8 cellular contexts compared by ENCODE assay signal in the genomic region with DNA sequence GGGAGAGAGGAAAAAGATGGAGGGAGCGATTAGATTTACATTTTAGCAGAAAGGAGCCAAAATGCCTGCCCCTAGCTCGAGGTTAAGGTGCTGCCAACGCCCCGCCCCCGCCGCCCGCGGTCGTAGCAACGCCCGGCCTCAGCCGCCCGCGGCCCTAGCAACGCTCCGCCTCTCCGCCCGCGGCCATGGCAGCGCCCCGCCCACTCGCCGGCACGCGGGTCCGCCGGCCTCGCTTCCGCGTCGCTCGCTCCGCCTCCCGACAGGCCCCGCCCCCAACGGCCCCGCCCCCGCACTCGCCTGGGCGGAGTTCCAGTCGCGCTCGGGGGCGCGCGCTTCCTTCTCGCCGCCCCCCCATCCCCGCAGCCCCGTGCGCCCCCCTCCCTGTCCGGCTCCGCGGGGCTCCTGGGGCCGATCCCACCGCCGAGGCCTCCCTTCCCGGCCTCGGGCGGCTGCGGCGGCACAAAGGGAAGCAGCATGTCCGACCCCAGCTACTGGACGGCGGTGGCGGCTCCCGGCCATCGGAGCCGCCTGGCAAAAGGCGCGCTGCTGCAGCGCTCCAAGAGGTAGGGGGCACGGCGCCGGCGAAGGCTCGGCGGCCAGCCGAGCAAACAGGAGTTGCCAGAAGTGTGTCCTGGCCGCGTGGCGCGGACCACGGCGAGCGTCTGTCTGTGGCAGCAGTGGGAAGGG. TPM values are rescaled to one million over a fixed set of nuclear protein-coding genes. Genes with fewer than 3 reads are reported as not detected.
DNase-seq lines count a peak whose midpoint lies in the region; ATAC-seq and TF ChIP-seq lines count a peak whose summit lies in the region.

No MANE protein-coding gene starts in this region.

- DNase-seq in CD8-positive, alpha-beta memory T cell, result peak; percentile 95 to 97 (median 96)
- peak; percentile 93 for DNase-seq in OCI-LY7 (ENCODE audit: low spot score)
- DNase-seq in activated T-cell treated with anti-CD3 and anti-CD28 coated beads for 48 hours (ENCODE audit: low read depth), result peak; percentile 96
- DNase-seq in stimulated activated CD8-positive, alpha-beta memory T cell treated with anti-CD3 and anti-CD28 coated beads, Interleukin-4, amount 100 ng/mL, for 24 hours (ENCODE audit: low read depth), result peak; percentile 94

- peak overlapping the region in 7 of 8 donors; percentile 86 to 100 (median 98) for H3K27ac Mint-ChIP-seq in CD8-positive, alpha-beta memory T cell

- peak overlapping the region; percentile 72 for H3K27ac ChIP-seq in CD8-positive, alpha-beta memory T cell (ENCODE audit: low read depth, low read length)
- H3K27ac ChIP-seq in HUES6 (ENCODE audit: low read depth, low read length) (peak overlapping the region; percentile 56), OCI-LY7 (ENCODE audit: low read depth, low read length, poor library complexity, severe bottlenecking) (peak overlapping the region; percentile 70), esophagus (ENCODE audit: low read depth in 2 of 2, low read length in 1 of 2) (peak overlapping the region; percentile 36 to 48)

- H4K20me1 ChIP-seq in OCI-LY7 (ENCODE audit: insufficient read depth, low read length), result 0 out of 2 replicates have a peak, but pooled peaks cover 3% of the 10 kb centered on the region

- peaks cover 13% of the 10 kb centered on the region for H3K36me3 ChIP-seq in CD8-positive, alpha-beta memory T cell (ENCODE audit: insufficient read depth, low read length)
- H3K36me3 ChIP-seq in HUES6 (ENCODE audit: control insufficient read depth, insufficient read depth, low read length), result peaks cover under 1% of the 10 kb centered on the region
- peaks cover 54% of the 10 kb centered on the region for H3K36me3 ChIP-seq in OCI-LY7 (ENCODE audit: insufficient read depth, low read length)
- H3K36me3 ChIP-seq in esophagus (ENCODE audit: control insufficient read depth in 2 of 2, insufficient read depth in 2 of 2, low read length in 1 of 2), result peaks cover 0 to 7% of the 10 kb centered on the region in 2 donors
- H3K36me3 ChIP-seq in mucosa of stomach (ENCODE audit: control insufficient read depth, insufficient read depth, low read length), result no peaks in the 10 kb centered on the region

- intact Hi-C loops in OCI-LY7 (cut with micrococcal nuclease; ENCODE audit: unreplicated experiment), result loop anchor here (2.0 kb wide), 1 partner anchor 35 kb away; a partner anchor contains a TSS

- H3K79me2 ChIP-seq in OCI-LY7 (ENCODE audit: insufficient read depth, low read depth, low read length), result peaks cover 24% of the 10 kb centered on the region; the same call in 1 of the 2 replicates

- CTCF ChIA-PET in CD8-positive, alpha-beta memory T cell (lab: Charles Lee), result interaction anchor here (0.6 to 4.1 kb wide), 5 partner anchors 26 to 73 kb away, joined by 3 to 19 read pairs (median 5); a partner anchor contains a TSS
- CTCF ChIA-PET in OCI-LY7 (lab: Charles Lee; ENCODE audit: unreplicated experiment), result interaction anchor here (0.6 kb wide), 1 partner anchor 94 kb away, joined by 4 read pairs; no protein-coding TSS in a partner anchor

- H3K4me1 ChIP-seq in CD8-positive, alpha-beta memory T cell (ENCODE audit: insufficient read depth, low read length), result peaks cover 32% of the 10 kb centered on the region
- H3K4me1 ChIP-seq in HUES6 (ENCODE audit: control insufficient read depth, insufficient read depth, low read length) (peaks cover 20% of the 10 kb centered on the region), OCI-LY7 (ENCODE audit: insufficient read depth, low read length, poor library complexity, severe bottlenecking) (peaks cover 35% of the 10 kb centered on the region), esophagus (ENCODE audit: control insufficient read depth in 2 of 2, insufficient read depth in 2 of 2, low read length in 1 of 2) (peaks cover 0 to 9% of the 10 kb centered on the region in 2 donors), mucosa of stomach (ENCODE audit: control insufficient read depth, insufficient read depth, low read length) (peaks cover 26% of the 10 kb centered on the region)

- H3K27me3 Mint-ChIP-seq in CD8-positive, alpha-beta memory T cell, result peaks cover 0 to 2% of the 10 kb centered on the region in 2 donors

- peak; percentile 76 for ATAC-seq in GM21381 (IDR thresholded peaks at IDR 0.05; ENCODE audit: unreplicated experiment)

- H3K4me2 ChIP-seq in OCI-LY7 (ENCODE audit: low read length), result peak overlapping the region; percentile 85

- H3K4me3 ChIP-seq in CD8-positive, alpha-beta memory T cell (ENCODE audit: low read length), result peak overlapping the region; percentile 91
- H3K4me3 ChIP-seq in HUES6 (ENCODE audit: low read depth, low read length) (peak overlapping the region; percentile 72), OCI-LY7 (ENCODE audit: low read depth, low read length, poor library complexity, severe bottlenecking) (peak overlapping the region; percentile 73), esophagus (ENCODE audit: low read depth in 1 of 2, low read length in 2 of 2) (peak overlapping the region; percentile 53 to 71), mucosa of stomach (ENCODE audit: low read length) (peak overlapping the region; percentile 36)

- H3K4me3 Mint-ChIP-seq in CD8-positive, alpha-beta memory T cell, result peak overlapping the region; percentile 86 to 97 (median 92)

- no peaks in the 10 kb centered on the region for H3K9me3 Mint-ChIP-seq in CD8-positive, alpha-beta memory T cell

- no peak overlapping the region for H2AFZ ChIP-seq in OCI-LY7 (ENCODE audit: low read length)

- WGBS in esophagus, 2 donors, result 0 to 1% methylated on average over 36 to 86 of the region's 86 CpGs

- POLR2A ChIA-PET in CD8-positive, alpha-beta memory T cell (lab: Charles Lee), result interaction anchor here (0.6 to 2.6 kb wide), 8 partner anchors 13 to 164 kb away, joined by 3 to 12 read pairs (median 4); a partner anchor contains a TSS
- POLR2A ChIA-PET in OCI-LY7 (lab: Charles Lee), result interaction anchor here (0.6 kb wide), 1 partner anchor 12 kb away, joined by 3 read pairs; no protein-coding TSS in a partner anchor

- no peaks in the 10 kb centered on the region for H3K9me3 ChIP-seq in CD8-positive, alpha-beta memory T cell (ENCODE audit: low read length)
- H3K9me3 ChIP-seq in HUES6 (ENCODE audit: control insufficient read depth, insufficient read depth, low read depth, low read length) (no peaks in the 10 kb centered on the region), OCI-LY7 (ENCODE audit: low read length) (no peaks in the 10 kb centered on the region), esophagus (ENCODE audit: control insufficient read depth in 2 of 2, insufficient read depth in 1 of 2, low read depth in 1 of 2, low read length in 1 of 2) (no peaks in the 10 kb centered on the region), mucosa of stomach (ENCODE audit: control insufficient read depth, low read length) (no peaks in the 10 kb centered on the region)

- no peaks in the 10 kb centered on the region for H3K27me3 ChIP-seq in CD8-positive, alpha-beta memory T cell (ENCODE audit: insufficient read depth, low read length, poor library complexity, severe bottlenecking)
- H3K27me3 ChIP-seq in HUES6 (ENCODE audit: control insufficient read depth, insufficient read depth, low read length) (no peaks in the 10 kb centered on the region; the same call in 1 of the 2 replicates), esophagus (ENCODE audit: control insufficient read depth in 1 of 2, insufficient read depth in 2 of 2, low read length in 2 of 2) (no peaks in the 10 kb centered on the region), mucosa of stomach (ENCODE audit: control insufficient read depth, insufficient read depth, low read length) (no peaks in the 10 kb centered on the region)

- no peak for TF ChIP-seq CTCF in OCI-LY7 (conservative IDR thresholded peaks at IDR 0.05; ENCODE audit: low read length)

- H3K4me1 Mint-ChIP-seq in CD8-positive, alpha-beta memory T cell, result peaks cover 30 to 42% (median 31%) of the 10 kb centered on the region in 3 donors

- H3K9ac ChIP-seq in HUES6 (ENCODE audit: low read length) (peak overlapping the region; percentile 74), mucosa of stomach (ENCODE audit: low read length) (peak overlapping the region; percentile 76)

- no peaks in the 10 kb centered on the region for H3K9me2 ChIP-seq in OCI-LY7 (ENCODE audit: insufficient read depth, low read length)

- H3K36me3 Mint-ChIP-seq in CD8-positive, alpha-beta memory T cell, result peaks cover 0 to 31% (median 2%) of the 10 kb centered on the region in 3 donors

- no TSS peak for BruUV-seq in OCI-LY7 (replicated peaks; lab: Mats Ljungman, UMichigan)

RNA-seq across cellular contexts. Expression of a gene that starts 20.3 kb away (rescaled TPM):
- 10 to 100 TPM; 15.0 to 15.9 TPM for total RNA-seq in CD8-positive, alpha-beta memory T cell
- polyA plus RNA-seq in CD8-positive, alpha-beta memory T cell, result 18.6 TPM
- total RNA-seq in OCI-LY7 (2014; rRNA removed; shearing (Covaris generic)), result 14.3 and 14.8 TPM in 2 replicates
- 31.0 and 31.4 TPM in 2 replicates for total RNA-seq in OCI-LY7 (2022)
- polyA plus RNA-seq in esophagus, result 1 to 10 TPM; 1.5 to 2.5 TPM

RNA-seq across cellular contexts. Expression of a gene that starts 31.1 kb away (rescaled TPM):
- total RNA-seq in CD8-positive, alpha-beta memory T cell, result 10 to 100 TPM; 18.9 to 19.6 TPM
- 43.2 TPM for polyA plus RNA-seq in CD8-positive, alpha-beta memory T cell
- total RNA-seq in OCI-LY7 (2014; rRNA removed; shearing (Covaris generic)), result 6.0 and 7.7 TPM in 2 replicates
- total RNA-seq in OCI-LY7 (2022), result 26.0 and 41.7 TPM in 2 replicates
- polyA plus RNA-seq in esophagus, result under 1 TPM; 0.40 to 0.51 TPM

RNA-seq across cellular contexts. Expression of a gene that starts 35.1 kb away (rescaled TPM):
- 10 to 100 TPM; 17.7 to 17.9 TPM for total RNA-seq in CD8-positive, alpha-beta memory T cell
- polyA plus RNA-seq in CD8-positive, alpha-beta memory T cell, result 5.7 TPM
- 1.6 and 3.2 TPM in 2 replicates for total RNA-seq in OCI-LY7 (2014; rRNA removed; shearing (Covaris generic))
- 20.5 and 30.0 TPM in 2 replicates for total RNA-seq in OCI-LY7 (2022)
- polyA plus RNA-seq in esophagus, result 10 to 100 TPM in 1 of 2 donors, 1 to 10 TPM in 1; 8.1 to 10.6 TPM

RNA-seq across cellular contexts. Expression of a gene that starts 55.8 kb away (rescaled TPM):
- 10 to 100 TPM; 33.3 to 34.5 TPM for total RNA-seq in CD8-positive, alpha-beta memory T cell
- 10.9 TPM for polyA plus RNA-seq in CD8-positive, alpha-beta memory T cell
- total RNA-seq in OCI-LY7 (2014; rRNA removed; shearing (Covaris generic)), result 141 and 195 TPM in 2 replicates
- total RNA-seq in OCI-LY7 (2022), result 117 and 170 TPM in 2 replicates
- 10 to 100 TPM in 1 of 2 donors, 1 to 10 TPM in 1; 9.9 to 29.3 TPM for polyA plus RNA-seq in esophagus

Comparison
In these comparisons a context has a peak if more than half of its experiments do, and no peak if none do; other contexts are left out.
1. Peak in every context shown above with its lines: DNase-seq, ATAC-seq, H3K4me3 ChIP-seq and H3K27ac ChIP-seq.
2. H3K4me3 ChIP-seq: peak in every context shown above with its lines; median percentile 91 in CD8-positive, alpha-beta memory T cell; 73 in OCI-LY7; 72 in HUES6; 62 in esophagus; 36 in mucosa of stomach.